In the genomic region with DNA sequence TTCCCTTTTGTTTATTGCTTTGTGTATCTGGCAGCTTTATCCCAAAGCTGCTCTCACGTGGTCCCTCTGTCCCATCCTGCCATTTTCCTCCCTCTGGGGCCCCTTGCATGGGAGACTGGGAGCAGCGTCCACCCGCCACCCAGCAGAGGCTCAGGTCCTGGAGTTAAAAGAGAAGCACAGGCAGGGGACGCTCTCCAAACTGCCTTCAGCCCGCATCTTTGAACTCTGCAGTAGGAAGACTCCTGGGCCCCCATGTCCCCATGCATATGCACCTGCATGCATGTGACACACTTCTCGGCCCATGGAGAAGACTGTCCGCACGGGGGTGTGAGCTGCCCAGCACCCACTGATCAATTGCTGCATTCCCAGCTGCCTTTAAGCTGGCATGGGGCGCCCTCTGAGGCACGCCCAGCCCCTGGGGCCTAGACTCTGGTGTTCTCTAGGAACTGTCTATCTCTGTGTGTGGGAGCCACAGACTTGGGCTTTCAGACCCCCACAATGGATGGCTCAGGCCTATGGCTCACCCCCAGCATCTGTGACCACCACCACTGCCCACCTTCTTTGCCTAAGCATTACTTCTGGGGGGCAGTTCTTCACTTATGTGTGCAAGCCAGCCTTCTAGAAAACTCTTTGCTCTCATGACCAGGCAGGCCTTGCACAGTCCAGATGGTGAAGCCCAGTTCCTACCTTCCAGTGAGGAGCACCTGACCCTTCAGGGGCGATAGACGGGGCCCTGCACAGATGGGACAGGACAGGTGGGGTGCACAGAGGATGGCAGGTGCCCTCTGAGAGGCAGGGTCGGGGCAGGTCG, we compare ENCODE assay signal across 34 cellular contexts.
"Had no signal": no experiment of that assay in that cellular context is flagged by ENCODE, and none has a peak within 500 bp of the region (broad histone marks: within the 10 kb centered on the region; RNA-seq: fewer than 3 reads in every experiment).

No MANE protein-coding gene starts in this region.

- DNase-seq: activated CD4-positive, alpha-beta T cell treated with anti-CD3 and anti-CD28 coated beads for 4 hours; activated CD4-positive, alpha-beta T cell treated with anti-CD3 and anti-CD28 coated beads, Interleukin-2, amount 50 U/mL, for 4 hours; activated CD8-positive, alpha-beta memory T cell treated with anti-CD3 and anti-CD28 coated beads, Interleukin-2, amount 50 U/mL, for 48 hours; activated naive CD4-positive, alpha-beta T cell; activated naive CD8-positive, alpha-beta T cell treated with anti-CD3 and anti-CD28 coated beads for 36 hours; cortex of kidney; effector memory CD8-positive, alpha-beta T cell; erythroblast; gastrocnemius medialis; glutamatergic neuron; left colon; mammary epithelial cell; naive B cell; nephron progenitor cell; SK-N-SH; stimulated activated CD4-positive, alpha-beta T cell treated with anti-CD3 and anti-CD28 coated beads, Interleukin-1b, Interleukin-23, amount 100 ng/mL, for 48 hours; stimulated activated CD4-positive, alpha-beta T cell treated with anti-CD3 and anti-CD28 coated beads, Interleukin-4, amount 100 ng/mL, for 4 hours; stimulated activated CD8-positive, alpha-beta memory T cell treated with anti-CD3 and anti-CD28 coated beads, Interleukin-4, amount 100 ng/mL, for 48 hours; stimulated activated naive CD4-positive, alpha-beta T cell; SW 1271; T-helper 9 cell; testis; transverse colon had no signal

- H3K27ac Mint-ChIP-seq: activated naive CD8-positive, alpha-beta T cell treated with anti-CD3 and anti-CD28 coated beads for 36 hours; brain; effector memory CD8-positive, alpha-beta T cell; mesothelial cell of epicardium; naive B cell; nephron progenitor cell; T-helper 1 cell treated with Interleukin-12 subunit alpha and Interleukin-12 subunit beta and Interleukin-4 antibody, amounts not matched to agents 30 μg/mL and 1 μg/mL, for 36 hours had no signal

- H3K27ac ChIP-seq: adrenal gland, cardiac muscle cell, gastrocnemius medialis, hepatocyte, parathyroid adenoma, right lobe of liver, skin epidermis, testis, transverse colon, uterus, VCaP had no signal

- H3K4me1 Mint-ChIP-seq: naive B cell had no signal

- H3K9me3 ChIP-seq: adrenal gland, gastrocnemius medialis, right lobe of liver, SK-N-SH, testis, transverse colon, uterus had no signal

- ATAC-seq: effector memory CD8-positive, alpha-beta T cell; gastrocnemius medialis; left colon had no signal

- H3K36me3 ChIP-seq: adrenal gland, cardiac muscle cell, gastrocnemius medialis, right lobe of liver, transverse colon, uterus had no signal

- H3K4me3 Mint-ChIP-seq: activated naive CD8-positive, alpha-beta T cell treated with anti-CD3 and anti-CD28 coated beads for 36 hours; brain; effector memory CD8-positive, alpha-beta T cell; mesothelial cell of epicardium; naive B cell; nephron progenitor cell; T-helper 1 cell treated with Interleukin-12 subunit alpha and Interleukin-12 subunit beta and Interleukin-4 antibody, amounts not matched to agents 30 μg/mL and 1 μg/mL, for 36 hours had no signal

- H3K4me3 ChIP-seq: adrenal gland, cardiac muscle cell, gastrocnemius medialis, hepatocyte, right lobe of liver, skin epidermis, testis, transverse colon, uterus had no signal

- H3K27me3 ChIP-seq: testis had no signal

- H3K36me3 Mint-ChIP-seq: activated naive CD8-positive, alpha-beta T cell treated with anti-CD3 and anti-CD28 coated beads for 36 hours; brain; mesothelial cell of epicardium; naive B cell had no signal

- H3K9me3 Mint-ChIP-seq: activated naive CD8-positive, alpha-beta T cell treated with anti-CD3 and anti-CD28 coated beads for 36 hours; effector memory CD8-positive, alpha-beta T cell; mesothelial cell of epicardium; nephron progenitor cell; T-helper 1 cell treated with Interleukin-12 subunit alpha and Interleukin-12 subunit beta and Interleukin-4 antibody, amounts not matched to agents 30 μg/mL and 1 μg/mL, for 36 hours had no signal

- H3K4me1 ChIP-seq: adrenal gland, gastrocnemius medialis, parathyroid adenoma, right lobe of liver, transverse colon, uterus had no signal
